In genomic region chr9:94002316-94003140, GRCh38 we compare ENCODE assay signal across 8 cellular contexts. TPM values are rescaled to one million over a fixed set of nuclear protein-coding genes. Genes with fewer than 3 reads are reported as not detected.
A peak's percentile ranks its signal among the peaks of the same experiment; 100 is the strongest.
DNase-seq lines count a peak whose midpoint lies in the region; ATAC-seq and TF ChIP-seq lines count a peak whose summit lies in the region.

No MANE protein-coding gene starts in this region.

- TF ChIP-seq CTCF in LNCAP (IDR thresholded peaks at IDR 0.05): peak; percentile 86
- peak; percentile 84 for TF ChIP-seq CTCF in OCI-LY7 (conservative IDR thresholded peaks at IDR 0.05; ENCODE audit: low read length)
- peak; percentile 83 for TF ChIP-seq CTCF in choroid plexus epithelial cell (conservative IDR thresholded peaks at IDR 0.05; ENCODE audit: low read depth, low read length)
- peak; percentile 26 for TF ChIP-seq CTCF in mucosa of descending colon (IDR thresholded peaks at IDR 0.05)

- CTCF ChIA-PET in OCI-LY7 (lab: Charles Lee; ENCODE audit: unreplicated experiment): no interaction called here

- no peak for ATAC-seq in mucosa of descending colon
- ATAC-seq in HG03135 (IDR thresholded peaks at IDR 0.05; ENCODE audit: unreplicated experiment): no peak

- H3K4me1 ChIP-seq in OCI-LY7 (ENCODE audit: insufficient read depth, low read length, poor library complexity, severe bottlenecking): no peaks in the 10 kb centered on the region
- no peaks in the 10 kb centered on the region for H3K4me1 ChIP-seq in mucosa of descending colon (ENCODE audit: low read depth)

- H3K9me3 ChIP-seq in OCI-LY7 (ENCODE audit: low read length) (no peaks in the 10 kb centered on the region), mucosa of descending colon (no peaks in the 10 kb centered on the region)

- no peaks in the 10 kb centered on the region for H3K36me3 ChIP-seq in OCI-LY7 (ENCODE audit: insufficient read depth, low read length)
- H3K36me3 ChIP-seq in mucosa of descending colon (ENCODE audit: low read depth): no peaks in the 10 kb centered on the region

- POLR2A ChIA-PET in OCI-LY7 (lab: Charles Lee): interaction anchor here (0.7 kb wide), 1 partner anchor 97 kb away, joined by 3 read pairs; no protein-coding TSS in a partner anchor

- H3K4me2 ChIP-seq in OCI-LY7 (ENCODE audit: low read length): no peak overlapping the region

- no peaks in the 10 kb centered on the region for H3K9me2 ChIP-seq in OCI-LY7 (ENCODE audit: insufficient read depth, low read length)

- BruUV-seq in OCI-LY7 (replicated peaks; lab: Mats Ljungman, UMichigan): no TSS peak

- H4K20me1 ChIP-seq in OCI-LY7 (ENCODE audit: insufficient read depth, low read length): no peaks in the 10 kb centered on the region

- H3K79me2 ChIP-seq in OCI-LY7 (ENCODE audit: insufficient read depth, low read depth, low read length): no peaks in the 10 kb centered on the region

- H3K4me3 ChIP-seq in OCI-LY7 (ENCODE audit: low read depth, low read length, poor library complexity, severe bottlenecking): no peak overlapping the region
- no peak overlapping the region for H3K4me3 ChIP-seq in choroid plexus epithelial cell (ENCODE audit: low read depth, low read length)
- no peak overlapping the region for H3K4me3 ChIP-seq in mucosa of descending colon

- H3K27ac ChIP-seq in OCI-LY7 (ENCODE audit: low read depth, low read length, poor library complexity, severe bottlenecking): no peak overlapping the region

- peak; percentile 26 to 33 for DNase-seq in activated T-cell treated with anti-CD3 and anti-CD28 coated beads, Interleukin-2, amount 50 U/mL, for 48 hours
- no peak for DNase-seq in activated T-cell treated with anti-CD3 and anti-CD28 coated beads, Interleukin-2, amount 50 U/mL, for 1 hour
- peak; percentile 62 for DNase-seq in OCI-LY7 (ENCODE audit: low spot score)
- peak; percentile 82 for DNase-seq in choroid plexus epithelial cell (ENCODE audit: low read depth)
- DNase-seq in mucosa of descending colon: peak in 1 of 3 donors; percentile 65
- DNase-seq in mesenteric fat pad (ENCODE audit: low spot score): no peak

- no peak overlapping the region for H2AFZ ChIP-seq in OCI-LY7 (ENCODE audit: low read length)

- intact Hi-C loops in OCI-LY7 (cut with micrococcal nuclease; ENCODE audit: unreplicated experiment): no loop called here
- intact Hi-C loops in mucosa of descending colon (cut with DNase I, micrococcal nuclease): no loop called here

RNA-seq across cellular contexts. Expression of gene BARX1, which starts 47.4 kb away (rescaled TPM):
- not detected in 2 replicates for total RNA-seq in OCI-LY7 (2014; rRNA removed; shearing (Covaris generic))
- not detected in 2 replicates for total RNA-seq in OCI-LY7 (2022)
- under 1 TPM in 1 of 3 donors, not detected in 2; 0.17 TPM for total RNA-seq in mucosa of descending colon
- not detected for total RNA-seq in mesenteric fat pad

Comparison
In these comparisons a context has a peak if more than half of its experiments do, and no peak if none do; other contexts are left out.
1. DNase-seq: peak in activated T-cell treated with anti-CD3 and anti-CD28 coated beads, Interleukin-2, amount 50 U/mL, for 48 hours (2 of 2), OCI-LY7 (single experiment) and choroid plexus epithelial cell (single experiment); none in activated T-cell treated with anti-CD3 and anti-CD28 coated beads, Interleukin-2, amount 50 U/mL, for 1 hour (single experiment) and mesenteric fat pad (single experiment).
2. CTCF ChIP-seq: peak in every context shown above with its lines; median percentile 86 in LNCAP; 84 in OCI-LY7; 83 in choroid plexus epithelial cell; 26 in mucosa of descending colon.